In genomic region chr2:109322646-109323045, GRCh38 we compare ENCODE assay signal across 17 cellular contexts.
DNase-seq lines count a peak whose midpoint lies in the region; ATAC-seq and TF ChIP-seq lines count a peak whose summit lies in the region.
"Had no signal": no experiment of that assay in that cellular context is flagged by ENCODE, and none has a peak within 500 bp of the region (broad histone marks: within the 10 kb centered on the region; RNA-seq: fewer than 3 reads in every experiment).

No MANE protein-coding gene starts in this region.

- peaks cover 40% of the 10 kb centered on the region for H3K79me2 ChIP-seq in osteoblast (ENCODE audit: insufficient read depth, low read length)
- H3K79me2 ChIP-seq in mammary epithelial cell (ENCODE audit: insufficient read depth, low read length): no peaks in the 10 kb centered on the region

- peak overlapping the region; percentile 69 to 71 for H3K27ac ChIP-seq in right atrium auricular region
- peak overlapping the region; percentile 44 to 89 (median 85) for H3K27ac ChIP-seq in esophagus squamous epithelium
- peak overlapping the region; percentile 95 for H3K27ac ChIP-seq in osteoblast (ENCODE audit: low read depth, low read length)
- peak overlapping the region; percentile 1 to 32 for H3K27ac ChIP-seq in uterus
- no peak overlapping the region for H3K27ac ChIP-seq in mammary epithelial cell (ENCODE audit: insufficient read depth, low read depth, low read length)

- DNase-seq in right atrium auricular region (ENCODE audit: low spot score): no peak
- DNase-seq in left cardiac atrium: no peak
- no peak for DNase-seq in esophagus squamous epithelium (lab: John Stamatoyannopoulos, UW)
- DNase-seq in osteoblast (ENCODE audit: insufficient read length, low spot score, missing footprints): no peak
- DNase-seq in uterus: no peak
- DNase-seq in NCI-H1436 treated with DMSO at 0.1 percent for 48 hours (lab: John Stamatoyannopoulos, UW): no peak
- DNase-seq in mammary epithelial cell: no peak
- DNase-seq: ACHN; activated B cell treated with CpG ODN at 0.5 μM for 24 hours; amniotic stem cell; CD4-positive, alpha-beta T cell; NCI-H526 treated with DMSO at 0.1 percent for 48 hours; stimulated activated CD4-positive, alpha-beta T cell treated with anti-CD3 and anti-CD28 coated beads, Interleukin-12 subunit alpha, Interleukin-12 subunit beta, amount 100 ng/mL, for 4 hours; stimulated activated naive B cell treated with anti-CD40 and anti-IgM and Interleukin-4, amounts not matched to agents 10 μg/mL and 1 μg/mL and 100 μg/mL, for 72 hours had no signal

- ATAC-seq in left cardiac atrium (no peak), GM21526 (IDR thresholded peaks at IDR 0.05; ENCODE audit: low FRiP score, unreplicated experiment) (no peak)
- ATAC-seq: K562; stimulated activated naive B cell treated with anti-CD40 and anti-IgM and Interleukin-4, amounts not matched to agents 10 μg/mL and 1 μg/mL and 100 μg/mL, for 72 hours had no signal

- no peaks in the 10 kb centered on the region for H3K36me3 ChIP-seq in right atrium auricular region
- no peaks in the 10 kb centered on the region for H3K36me3 ChIP-seq in esophagus squamous epithelium
- no peaks in the 10 kb centered on the region for H3K36me3 ChIP-seq in osteoblast (ENCODE audit: insufficient read depth, low read length)
- H3K36me3 ChIP-seq in uterus: no peaks in the 10 kb centered on the region
- H3K36me3 ChIP-seq in mammary epithelial cell (ENCODE audit: insufficient read depth, low read length): no peaks in the 10 kb centered on the region
- H3K36me3 ChIP-seq: colonic mucosa had no signal

- CTCF ChIA-PET in mammary epithelial cell (lab: Charles Lee; ENCODE audit: low non-redundant PET): interaction anchor here (0.7 kb wide), 1 partner anchor 112 kb away, joined by 3 read pairs; no protein-coding TSS in a partner anchor

- no TSS peak for BruUV-seq in mammary epithelial cell (replicated peaks; lab: Mats Ljungman, UMichigan)

- no peaks in the 10 kb centered on the region for H4K20me1 ChIP-seq in osteoblast (ENCODE audit: insufficient read depth, low read length)
- H4K20me1 ChIP-seq in mammary epithelial cell (ENCODE audit: insufficient read depth, low read length): no peaks in the 10 kb centered on the region

- H2AFZ ChIP-seq in osteoblast (ENCODE audit: low read length) (no peak overlapping the region), mammary epithelial cell (ENCODE audit: low read depth, low read length) (no peak overlapping the region)

- 64 to 78% methylated on average over 1 of the region's 1 CpG for WGBS in esophagus squamous epithelium, 2 donors
- 80% methylated on average over 1 of the region's 1 CpG for WGBS in mammary epithelial cell (ENCODE audit: low coverage, missing lambda C conversion rate)

- in situ Hi-C loops in mammary epithelial cell (cut with MboI; ENCODE audit: low sequenced_read_pairs in 2 of 2): no loop called here

- H3K9me3 ChIP-seq in right atrium auricular region (no peaks in the 10 kb centered on the region), esophagus squamous epithelium (no peaks in the 10 kb centered on the region), osteoblast (ENCODE audit: low read depth, low read length) (no peaks in the 10 kb centered on the region), uterus (no peaks in the 10 kb centered on the region), mammary epithelial cell (replicated peaks; ENCODE audit: insufficient read depth, low read length) (no peaks in the 10 kb centered on the region)
- H3K9me3 ChIP-seq: colonic mucosa had no signal

- H3K9ac ChIP-seq in mammary epithelial cell (ENCODE audit: insufficient read depth, low read length): no peak overlapping the region

- TF ChIP-seq POLR2A in esophagus squamous epithelium (IDR thresholded peaks at IDR 0.05) (no peak), uterus (IDR thresholded peaks at IDR 0.05) (no peak)

- no peak for TF ChIP-seq CTCF in right atrium auricular region (IDR thresholded peaks at IDR 0.05)
- no peak for TF ChIP-seq CTCF in esophagus squamous epithelium (IDR thresholded peaks at IDR 0.05)
- no peak for TF ChIP-seq CTCF in osteoblast (IDR thresholded peaks at IDR 0.05; ENCODE audit: extremely low read depth, low read depth, low read length)
- TF ChIP-seq CTCF in uterus (IDR thresholded peaks at IDR 0.05): no peak
- no peak for TF ChIP-seq CTCF in mammary epithelial cell (conservative IDR thresholded peaks at IDR 0.05 in 1 of 2, IDR thresholded peaks at IDR 0.05 in 1 of 2; ENCODE audit: extremely low read depth in 1 of 2, insufficient read depth in 1 of 2, low read depth in 1 of 2, low read length in 2 of 2)

- H3K27me3 ChIP-seq in right atrium auricular region (no peaks in the 10 kb centered on the region), esophagus squamous epithelium (no peaks in the 10 kb centered on the region), osteoblast (ENCODE audit: insufficient read depth, low read length) (no peaks in the 10 kb centered on the region), uterus (no peaks in the 10 kb centered on the region), mammary epithelial cell (ENCODE audit: insufficient read depth, low read length) (peaks cover 1% of the 10 kb centered on the region)
- H3K27me3 ChIP-seq: colonic mucosa had no signal

- dilution Hi-C loops in mammary epithelial cell (cut with HindIII; ENCODE audit: low sequenced_read_pairs): no loop called here

- intact Hi-C loops in left cardiac atrium (cut with DNase I): loop anchor here in 1 of 2 donors (5.0 to 10.0 kb wide), 2 partner anchors 78 to 115 kb away; no protein-coding TSS in a partner anchor
- intact Hi-C loops in esophagus squamous epithelium (cut with DNase I): no loop called here
- intact Hi-C loops in uterus (cut with DNase I; ENCODE audit: low total_unique reads): no loop called here
- intact Hi-C loops in mammary epithelial cell (cut with micrococcal nuclease): no loop called here

- no peak overlapping the region for H3K4me3 ChIP-seq in right atrium auricular region
- H3K4me3 ChIP-seq in esophagus squamous epithelium: no peak overlapping the region
- H3K4me3 ChIP-seq in osteoblast (ENCODE audit: insufficient read depth, low read length): no peak overlapping the region
- H3K4me3 ChIP-seq in uterus: no peak overlapping the region
- H3K4me3 ChIP-seq in mammary epithelial cell (replicated peaks in 1 of 3; ENCODE audit: insufficient read depth in 1 of 3, low read depth in 2 of 3, low read length in 3 of 3): no peak overlapping the region
- H3K4me3 ChIP-seq: colonic mucosa, K562 had no signal

- peaks cover 0 to 88% of the 10 kb centered on the region in 2 donors for H3K4me1 ChIP-seq in right atrium auricular region
- peaks cover 18 to 92% (median 68%) of the 10 kb centered on the region in 3 donors for H3K4me1 ChIP-seq in esophagus squamous epithelium
- H3K4me1 ChIP-seq in osteoblast (ENCODE audit: insufficient read depth, low read length): peaks cover 73% of the 10 kb centered on the region
- peaks cover 26 to 36% of the 10 kb centered on the region in 2 donors for H3K4me1 ChIP-seq in uterus
- H3K4me1 ChIP-seq in mammary epithelial cell (ENCODE audit: insufficient read depth, low read length): peaks cover 40% of the 10 kb centered on the region
- H3K4me1 ChIP-seq: colonic mucosa had no signal

- H3K4me2 ChIP-seq in osteoblast (ENCODE audit: insufficient read depth, low read length) (peak overlapping the region; percentile 77), mammary epithelial cell (ENCODE audit: insufficient read depth, low read depth, low read length) (no peak overlapping the region)
